ENCODE assay signal across 26 cellular contexts in the genomic region with DNA sequence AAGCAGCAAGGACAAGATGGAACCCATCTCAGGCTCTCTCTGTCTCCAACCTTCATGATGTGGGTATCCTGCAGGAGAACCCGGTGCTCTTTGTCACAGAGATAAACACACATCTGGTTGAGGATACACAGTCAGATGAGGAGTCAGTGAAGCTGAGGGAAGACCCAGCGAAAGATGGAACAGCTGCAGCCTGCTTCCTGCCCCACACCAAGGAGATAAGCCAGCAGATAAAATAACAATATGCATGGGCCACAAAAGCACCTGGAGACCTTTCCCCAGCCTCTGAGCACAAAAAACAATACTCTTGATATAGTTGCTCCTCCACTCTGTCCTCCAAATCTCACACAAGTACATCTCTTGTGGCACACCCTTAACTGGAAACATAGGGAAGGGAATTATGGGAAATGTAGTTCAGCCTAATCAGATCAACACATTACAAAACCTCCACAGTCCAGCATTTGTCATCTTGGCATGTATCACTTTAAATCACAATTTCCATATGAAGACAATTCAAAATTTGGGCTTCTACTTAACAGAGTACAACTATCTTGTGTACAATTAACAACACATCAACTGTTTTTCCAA. TPM values are rescaled to one million over a fixed set of nuclear protein-coding genes. Genes with fewer than 3 reads are reported as not detected.
DNase-seq lines count a peak whose midpoint lies in the region; ATAC-seq, FAIRE-seq and TF ChIP-seq lines count a peak whose summit lies in the region.
"Had no signal": no experiment of that assay in that cellular context is flagged by ENCODE, and none has a peak within 500 bp of the region (broad histone marks: within the 10 kb centered on the region; RNA-seq: fewer than 3 reads in every experiment).

No MANE protein-coding gene starts in this region.

- no peak overlapping the region for H3K4me3 Mint-ChIP-seq in activated CD4-positive, alpha-beta T cell treated with anti-CD3 and anti-CD28 coated beads for 36 hours
- no peak overlapping the region for H3K4me3 Mint-ChIP-seq in activated CD4-positive, alpha-beta T cell treated with anti-CD3 and anti-CD28 coated beads, Interleukin-2, amount 10 ng/mL, durations not matched to agents 7 days and 5 days
- H3K4me3 Mint-ChIP-seq: endodermal cell; stimulated activated naive B cell treated with anti-CD40 and anti-IgM and Interleukin-4, amounts not matched to agents 10 μg/mL and 1 μg/mL and 100 μg/mL, for 72 hours had no signal

- no peak for TF ChIP-seq RAD21 in HepG2 (CRISPR knock-in tag; IDR thresholded peaks at IDR 0.05)

- 52% methylated on average over 2 of the region's 2 CpGs for WGBS in HepG2 (ENCODE audit: low lambda C conversion rate)

- H3K27ac ChIP-seq in HepG2 (ENCODE audit: extremely low read length, insufficient read depth, low read length): no peak overlapping the region
- H3K27ac ChIP-seq: adrenal gland, coronary artery, transverse colon had no signal

- POLR2A ChIA-PET in activated CD4-positive, alpha-beta T cell treated with anti-CD3 and anti-CD28 coated beads for 36 hours (lab: Charles Lee): interaction anchor here (0.6 kb wide), 1 partner anchor 8 kb away, joined by 3 read pairs; no protein-coding TSS in a partner anchor
- POLR2A ChIA-PET in activated CD4-positive, alpha-beta T cell treated with anti-CD3 and anti-CD28 coated beads, Interleukin-2, amount 10 ng/mL, durations not matched to agents 7 days and 5 days (lab: Charles Lee): no interaction called here
- POLR2A ChIA-PET in HepG2 (lab: Yijun Ruan, JAX) (no interaction called here), GM10248 (lab: Yijun Ruan, JAX) (no interaction called here)

- H3K27ac Mint-ChIP-seq in activated CD4-positive, alpha-beta T cell treated with anti-CD3 and anti-CD28 coated beads for 36 hours: no peak overlapping the region
- H3K27ac Mint-ChIP-seq in activated CD4-positive, alpha-beta T cell treated with anti-CD3 and anti-CD28 coated beads, Interleukin-2, amount 10 ng/mL, durations not matched to agents 7 days and 5 days: no peak overlapping the region
- H3K27ac Mint-ChIP-seq: endodermal cell; stimulated activated naive B cell treated with anti-CD40 and anti-IgM and Interleukin-4, amounts not matched to agents 10 μg/mL and 1 μg/mL and 100 μg/mL, for 72 hours had no signal

- no peak for DNase-seq in activated CD4-positive, alpha-beta T cell treated with anti-CD3 and anti-CD28 coated beads for 36 hours
- no peak for DNase-seq in activated CD4-positive, alpha-beta T cell treated with anti-CD3 and anti-CD28 coated beads, Interleukin-2, amount 10 ng/mL, durations not matched to agents 7 days and 5 days
- DNase-seq in Kasumi-1 (lab: John Stamatoyannopoulos, UW): peak; percentile 22 to 40
- DNase-seq in amniotic epithelial cell (ENCODE audit: low read depth): peak; percentile 3
- no peak for DNase-seq in HepG2 (ENCODE audit: low spot score)
- DNase-seq in GM10248 (ENCODE audit: extremely low spot score): no peak
- no peak for DNase-seq in NCI-H146 treated with DMSO at 0.1 percent for 48 hours (lab: John Stamatoyannopoulos, UW; ENCODE audit: unreplicated experiment)
- DNase-seq in AML-193 (lab: John Stamatoyannopoulos, UW): no peak
- DNase-seq: activated CD8-positive, alpha-beta memory T cell treated with anti-CD3 and anti-CD28 coated beads, Interleukin-2, amount 50 U/mL, for 48 hours; activated gamma-delta T cell treated with Interleukin-2 at 50 U/mL for 16 hours; adrenal gland; COR-L47; endodermal cell; H7; head of caudate nucleus; KBM-7; mesenchymal stem cell; NCI-H1048; NCI-H187 treated with DMSO at 0.1 percent for 48 hours; NCI-H69; small intestine; stimulated activated CD4-positive, alpha-beta T cell treated with anti-CD3 and anti-CD28 coated beads, Interleukin-2, amount 100 ng/mL, for 24 hours; stimulated activated naive B cell treated with anti-CD40 and anti-IgM and Interleukin-4, amounts not matched to agents 10 μg/mL and 1 μg/mL and 100 μg/mL, for 72 hours; SW 1271; transverse colon had no signal

- H3K9me3 ChIP-seq in HepG2 (ENCODE audit: low read length): no peaks in the 10 kb centered on the region
- H3K9me3 ChIP-seq: adrenal gland, transverse colon had no signal

- no peak overlapping the region for H3K4me2 ChIP-seq in HepG2 (ENCODE audit: low read depth, low read length)

- H3K27me3 Mint-ChIP-seq in activated CD4-positive, alpha-beta T cell treated with anti-CD3 and anti-CD28 coated beads for 36 hours: no peaks in the 10 kb centered on the region
- H3K27me3 Mint-ChIP-seq in activated CD4-positive, alpha-beta T cell treated with anti-CD3 and anti-CD28 coated beads, Interleukin-2, amount 10 ng/mL, durations not matched to agents 7 days and 5 days: peaks cover 5% of the 10 kb centered on the region
- H3K27me3 Mint-ChIP-seq: stimulated activated naive B cell treated with anti-CD40 and anti-IgM and Interleukin-4, amounts not matched to agents 10 μg/mL and 1 μg/mL and 100 μg/mL, for 72 hours had no signal

- no peaks in the 10 kb centered on the region for H3K27me3 ChIP-seq in HepG2 (ENCODE audit: control insufficient read depth in 1 of 2, insufficient read depth in 2 of 2, low read length in 2 of 2)
- H3K27me3 ChIP-seq: adrenal gland, transverse colon had no signal

- in situ Hi-C loops in HepG2 (cut with HindIII; ENCODE audit: extremely low pct_ligation_motif_present, low pct_unique_long_range_greater_than_20kb): no loop called here

- H4K20me1 ChIP-seq in HepG2 (ENCODE audit: insufficient read depth, low read length): no peaks in the 10 kb centered on the region

- H3K4me1 ChIP-seq in HepG2 (ENCODE audit: insufficient read depth, low read length): no peaks in the 10 kb centered on the region
- H3K4me1 ChIP-seq: adrenal gland, transverse colon had no signal

- no peak overlapping the region for H2AFZ ChIP-seq in HepG2 (ENCODE audit: low read length)

- peaks cover 4% of the 10 kb centered on the region for H3K9me3 Mint-ChIP-seq in activated CD4-positive, alpha-beta T cell treated with anti-CD3 and anti-CD28 coated beads for 36 hours (ENCODE audit: low read depth)
- H3K9me3 Mint-ChIP-seq in activated CD4-positive, alpha-beta T cell treated with anti-CD3 and anti-CD28 coated beads, Interleukin-2, amount 10 ng/mL, durations not matched to agents 7 days and 5 days: peaks cover 11% of the 10 kb centered on the region
- H3K9me3 Mint-ChIP-seq: endodermal cell had no signal

- H3K4me3 ChIP-seq in HepG2 (replicated peaks in 1 of 3; ENCODE audit: insufficient read depth in 1 of 3, low read depth in 2 of 3, low read length in 3 of 3): no peak overlapping the region
- H3K4me3 ChIP-seq: adrenal gland, coronary artery, transverse colon had no signal

- TF ChIP-seq EP300 in HepG2 (IDR thresholded peaks at IDR 0.05; ENCODE audit: low read depth in 2 of 2, low read length in 2 of 2): no peak
- no peak for TF ChIP-seq EP300 in HepG2 (CRISPR knock-in tag; IDR thresholded peaks at IDR 0.05; ENCODE audit: borderline replicate concordance)

- CTCF ChIA-PET in activated CD4-positive, alpha-beta T cell treated with anti-CD3 and anti-CD28 coated beads for 36 hours (lab: Charles Lee): interaction anchor here (2.8 kb wide), 1 partner anchor 10 kb away, joined by 11 read pairs; a partner anchor contains a TSS
- CTCF ChIA-PET in activated CD4-positive, alpha-beta T cell treated with anti-CD3 and anti-CD28 coated beads, Interleukin-2, amount 10 ng/mL, durations not matched to agents 7 days and 5 days (lab: Charles Lee): interaction anchor here (1.5 to 3.6 kb wide), 2 partner anchors 10 kb away, joined by 5 to 36 read pairs; a partner anchor contains a TSS
- CTCF ChIA-PET in HepG2 (lab: Yijun Ruan, JAX; ENCODE audit: low intra/inter-chr PET ratio, low total read pairs): no interaction called here
- CTCF ChIA-PET in GM10248 (lab: Yijun Ruan, JAX): interaction anchor here (3.5 kb wide), 1 partner anchor 10 kb away, joined by 34 read pairs; a partner anchor contains a TSS

- intact Hi-C loops in activated CD4-positive, alpha-beta T cell treated with anti-CD3 and anti-CD28 coated beads for 36 hours (cut with DNase I, micrococcal nuclease): no loop called here
- intact Hi-C loops in HepG2 (cut with micrococcal nuclease; ENCODE audit: unreplicated experiment): no loop called here

- no peaks in the 10 kb centered on the region for H3K36me3 ChIP-seq in HepG2 (replicated peaks in 1 of 2; ENCODE audit: control insufficient read depth in 1 of 2, insufficient read depth in 2 of 2, low read length in 2 of 2)
- H3K36me3 ChIP-seq: adrenal gland, transverse colon had no signal

- no peaks in the 10 kb centered on the region for H3K36me3 Mint-ChIP-seq in activated CD4-positive, alpha-beta T cell treated with anti-CD3 and anti-CD28 coated beads for 36 hours (ENCODE audit: low read depth)
- H3K36me3 Mint-ChIP-seq in activated CD4-positive, alpha-beta T cell treated with anti-CD3 and anti-CD28 coated beads, Interleukin-2, amount 10 ng/mL, durations not matched to agents 7 days and 5 days (ENCODE audit: low read depth): peaks cover 8% of the 10 kb centered on the region
- H3K36me3 Mint-ChIP-seq: stimulated activated naive B cell treated with anti-CD40 and anti-IgM and Interleukin-4, amounts not matched to agents 10 μg/mL and 1 μg/mL and 100 μg/mL, for 72 hours had no signal

- peak; percentile 65 for ATAC-seq in activated CD4-positive, alpha-beta T cell treated with anti-CD3 and anti-CD28 coated beads for 36 hours
- no peak for ATAC-seq in HepG2
- ATAC-seq: stimulated activated naive B cell treated with anti-CD40 and anti-IgM and Interleukin-4, amounts not matched to agents 10 μg/mL and 1 μg/mL and 100 μg/mL, for 72 hours had no signal

- peaks cover 20% of the 10 kb centered on the region for H3K4me1 Mint-ChIP-seq in activated CD4-positive, alpha-beta T cell treated with anti-CD3 and anti-CD28 coated beads for 36 hours
- H3K4me1 Mint-ChIP-seq in activated CD4-positive, alpha-beta T cell treated with anti-CD3 and anti-CD28 coated beads, Interleukin-2, amount 10 ng/mL, durations not matched to agents 7 days and 5 days: peaks cover 28% of the 10 kb centered on the region
- H3K4me1 Mint-ChIP-seq: endodermal cell had no signal

- BruUV-seq in HepG2 (replicated peaks; lab: Mats Ljungman, UMichigan): no TSS peak

- no peak overlapping the region for H3K9ac ChIP-seq in HepG2 (ENCODE audit: insufficient read depth, low read depth, low read length)

- no peaks in the 10 kb centered on the region for H3K79me2 ChIP-seq in HepG2 (ENCODE audit: insufficient read depth, low read length)

- no peak for FAIRE-seq in HepG2 (lab: Jason Lieb, UNC)
- FAIRE-seq: small intestine had no signal

- no peak for TF ChIP-seq CTCF in HepG2 (CRISPR knock-in tag; IDR thresholded peaks at IDR 0.05)
- TF ChIP-seq CTCF in GM10248 (IDR thresholded peaks at IDR 0.05; ENCODE audit: control extremely low read depth, extremely low read depth, low read depth, missing control alignments): no peak

- no peak for TF ChIP-seq POLR2A in HepG2 (IDR thresholded peaks at IDR 0.05; ENCODE audit: insufficient read depth in 1 of 2, low read depth in 2 of 2, low read length in 2 of 2)

RNA-seq across cellular contexts. Expression of a gene that starts 9.7 kb away (rescaled TPM):
- 10 to 100 TPM; 18.4 to 18.6 TPM for total RNA-seq in activated CD4-positive, alpha-beta T cell treated with anti-CD3 and anti-CD28 coated beads for 36 hours
- 10 to 100 TPM; 23.3 to 34.2 TPM for total RNA-seq in activated CD4-positive, alpha-beta T cell treated with anti-CD3 and anti-CD28 coated beads, Interleukin-2, amount 10 ng/mL, durations not matched to agents 7 days and 5 days
- total RNA-seq in HepG2 (2016; rRNA removed; fragmentation: Illumina TruSeq; extraction: Trizol): 8.3 and 9.0 TPM in 2 replicates
- total RNA-seq in HepG2 (2016; cell fraction: cytosol; rRNA removed; fragmentation: Illumina TruSeq; extraction: Trizol; ENCODE audit: low read depth): 4.8 and 5.0 TPM in 2 replicates
- 8.7 and 10.3 TPM in 2 replicates for total RNA-seq in HepG2 (2016; cell fraction: insoluble cytoplasmic fraction; rRNA removed; fragmentation: Illumina TruSeq; extraction: Trizol)
- 4.4 and 5.4 TPM in 2 replicates for total RNA-seq in HepG2 (2016; cell fraction: membrane; rRNA removed; fragmentation: Illumina TruSeq; extraction: Trizol)
- 12.4 and 13.8 TPM in 2 replicates for total RNA-seq in HepG2 (2016; cell fraction: nucleus; rRNA removed; fragmentation: Illumina TruSeq; extraction: Trizol)
- polyA plus RNA-seq in HepG2 (2011; rRNA removed): 6.2 and 6.5 TPM in 2 replicates
- polyA plus RNA-seq in HepG2 (2011; cell fraction: cytosol; rRNA removed): 1.2 and 2.5 TPM in 2 replicates
- 10.0 and 11.4 TPM in 2 replicates for polyA plus RNA-seq in HepG2 (2011; cell fraction: nucleus; rRNA removed)
- 4.2 and 5.2 TPM in 2 replicates for polyA plus RNA-seq in HepG2 (2012)
- polyA plus RNA-seq in HepG2 (2016; cell fraction: cytosol; fragmentation: Illumina TruSeq; extraction: Trizol; ENCODE audit: low read depth): 0.26 and 0.31 TPM in 2 replicates
- 5.8 and 6.1 TPM in 2 replicates for polyA plus RNA-seq in HepG2 (2016; cell fraction: insoluble cytoplasmic fraction; fragmentation: Illumina TruSeq; extraction: Trizol; ENCODE audit: low read depth)
- polyA plus RNA-seq in HepG2 (2016; cell fraction: membrane; fragmentation: Illumina TruSeq; extraction: Trizol; ENCODE audit: low read depth): 0.65 and 1.7 TPM in 2 replicates
- 17.4 and 23.7 TPM in 2 replicates for polyA plus RNA-seq in HepG2 (2016; cell fraction: nucleus; fragmentation: Illumina TruSeq; extraction: Trizol; ENCODE audit: insufficient read depth, low read depth)
- 9.9 and 17.5 TPM in 2 replicates for polyA minus RNA-seq in HepG2 (2011; rRNA and poly(A)+ RNA removed; ENCODE audit: low replicate concordance)
- 11.0 and 15.0 TPM in 2 replicates for polyA minus RNA-seq in HepG2 (2011; cell fraction: cytosol; rRNA and poly(A)+ RNA removed)
- polyA minus RNA-seq in HepG2 (2011; cell fraction: nucleus; rRNA and poly(A)+ RNA removed): 30.1 and 31.0 TPM in 2 replicates

Comparison
In these comparisons a context has a peak if more than half of its experiments do, and no peak if none do; other contexts are left out.
1. DNase-seq: peak in Kasumi-1 (2 of 2) and amniotic epithelial cell (single experiment); none in activated CD4-positive, alpha-beta T cell treated with anti-CD3 and anti-CD28 coated beads for 36 hours (single experiment), activated CD4-positive, alpha-beta T cell treated with anti-CD3 and anti-CD28 coated beads, Interleukin-2, amount 10 ng/mL, durations not matched to agents 7 days and 5 days (single experiment), HepG2 (single experiment), GM10248 (single experiment), NCI-H146 treated with DMSO at 0.1 percent for 48 hours (single experiment) and AML-193 (0 of 2).